Comparison of ENCODE assay signal across 16 cellular contexts in genomic region chr3:126352476-126353454, GRCh38. TPM values are rescaled to one million over a fixed set of nuclear protein-coding genes. Genes with fewer than 3 reads are reported as not detected.
DNase-seq lines count a peak whose midpoint lies in the region; ATAC-seq and TF ChIP-seq lines count a peak whose summit lies in the region.
"Had no signal": no experiment of that assay in that cellular context is flagged by ENCODE, and none has a peak within 500 bp of the region (broad histone marks: within the 10 kb centered on the region; RNA-seq: fewer than 3 reads in every experiment).

No MANE protein-coding gene starts in this region.

- H3K4me3 Mint-ChIP-seq in glutamatergic neuron (ENCODE audit: unreplicated experiment): no peak overlapping the region
- no peak overlapping the region for H3K4me3 Mint-ChIP-seq in activated CD4-positive, alpha-beta memory T cell treated with anti-CD3 and anti-CD28 coated beads, Interleukin-2, amount 10 ng/mL, durations not matched to agents 7 days and 5 days
- H3K4me3 Mint-ChIP-seq: activated CD8-positive, alpha-beta memory T cell treated with anti-CD3 and anti-CD28 coated beads, Interleukin-2, amount 10 ng/mL, durations not matched to agents 7 days and 5 days; activated naive CD8-positive, alpha-beta T cell treated with anti-CD3 and anti-CD28 coated beads, Interleukin-2, amount 50 U/mL, for 24 hours; CD4-positive, alpha-beta memory T cell; stimulated activated naive CD8-positive, alpha-beta T cell treated with anti-CD3 and anti-CD28 coated beads, Interleukin-15, Interleukin-2, amounts not matched to agents 100 ng/mL and 50 ng/mL, for 24 hours had no signal

- H3K27ac Mint-ChIP-seq in glutamatergic neuron (ENCODE audit: unreplicated experiment): no peak overlapping the region
- H3K27ac Mint-ChIP-seq in activated CD4-positive, alpha-beta memory T cell treated with anti-CD3 and anti-CD28 coated beads, Interleukin-2, amount 10 ng/mL, durations not matched to agents 7 days and 5 days: no peak overlapping the region
- H3K27ac Mint-ChIP-seq: activated CD8-positive, alpha-beta memory T cell treated with anti-CD3 and anti-CD28 coated beads, Interleukin-2, amount 10 ng/mL, durations not matched to agents 7 days and 5 days; activated naive CD8-positive, alpha-beta T cell treated with anti-CD3 and anti-CD28 coated beads, Interleukin-2, amount 50 U/mL, for 24 hours; CD4-positive, alpha-beta memory T cell; stimulated activated naive CD8-positive, alpha-beta T cell treated with anti-CD3 and anti-CD28 coated beads, Interleukin-15, Interleukin-2, amounts not matched to agents 100 ng/mL and 50 ng/mL, for 24 hours had no signal

- no peak for TF ChIP-seq CTCF in RWPE2 (IDR thresholded peaks at IDR 0.05; ENCODE audit: poor library complexity, severe bottlenecking)
- TF ChIP-seq CTCF in glutamatergic neuron (IDR thresholded peaks at IDR 0.05; ENCODE audit: partially characterized antibody, unreplicated experiment): no peak

- H3K27ac ChIP-seq in RWPE2 (ENCODE audit: poor library complexity, severe bottlenecking): no peak overlapping the region

- H3K4me3 ChIP-seq in RWPE2 (ENCODE audit: severe bottlenecking): no peak overlapping the region

- peak; percentile 81 for DNase-seq in HCEC 1CT
- peak; percentile 51 for DNase-seq in RWPE2 (ENCODE audit: low spot score)
- peak; percentile 15 for DNase-seq in glutamatergic neuron
- peak; percentile 49 for DNase-seq in renal cortical epithelial cell (ENCODE audit: low read depth)
- no peak for DNase-seq in NOMO-1 (lab: John Stamatoyannopoulos, UW; ENCODE audit: unreplicated experiment in 2 of 2)
- no peak for DNase-seq in activated CD4-positive, alpha-beta memory T cell treated with anti-CD3 and anti-CD28 coated beads, Interleukin-2, amount 10 ng/mL, durations not matched to agents 7 days and 5 days
- no peak for DNase-seq in amygdala (lab: John Stamatoyannopoulos, UW)
- DNase-seq: activated CD8-positive, alpha-beta memory T cell treated with anti-CD3 and anti-CD28 coated beads, Interleukin-2, amount 10 ng/mL, durations not matched to agents 7 days and 5 days; activated naive CD8-positive, alpha-beta T cell treated with anti-CD3 and anti-CD28 coated beads, Interleukin-2, amount 50 U/mL, for 24 hours; CD4-positive, alpha-beta memory T cell; GDM1; NCI-H345 had no signal

- peaks cover 4% of the 10 kb centered on the region for H3K27me3 Mint-ChIP-seq in glutamatergic neuron (ENCODE audit: unreplicated experiment)
- H3K27me3 Mint-ChIP-seq in activated CD4-positive, alpha-beta memory T cell treated with anti-CD3 and anti-CD28 coated beads, Interleukin-2, amount 10 ng/mL, durations not matched to agents 7 days and 5 days: peaks cover 16% of the 10 kb centered on the region

- peaks cover 9% of the 10 kb centered on the region for H3K4me1 Mint-ChIP-seq in glutamatergic neuron (ENCODE audit: low read depth, unreplicated experiment)
- peaks cover 8% of the 10 kb centered on the region for H3K4me1 Mint-ChIP-seq in activated CD4-positive, alpha-beta memory T cell treated with anti-CD3 and anti-CD28 coated beads, Interleukin-2, amount 10 ng/mL, durations not matched to agents 7 days and 5 days

- ATAC-seq in RWPE2 (ENCODE audit: low read depth) (no peak), GM19395 (IDR thresholded peaks at IDR 0.05; ENCODE audit: unreplicated experiment) (no peak)
- ATAC-seq: activated CD8-positive, alpha-beta memory T cell treated with anti-CD3 and anti-CD28 coated beads, Interleukin-2, amount 10 ng/mL, durations not matched to agents 7 days and 5 days; activated naive CD8-positive, alpha-beta T cell treated with anti-CD3 and anti-CD28 coated beads, Interleukin-2, amount 50 U/mL, for 24 hours; Panc1 had no signal

- CTCF ChIA-PET in activated CD4-positive, alpha-beta memory T cell treated with anti-CD3 and anti-CD28 coated beads, Interleukin-2, amount 10 ng/mL, durations not matched to agents 7 days and 5 days (lab: Charles Lee): no interaction called here

- H3K36me3 Mint-ChIP-seq in glutamatergic neuron (ENCODE audit: unreplicated experiment): no peaks in the 10 kb centered on the region
- H3K36me3 Mint-ChIP-seq in activated CD4-positive, alpha-beta memory T cell treated with anti-CD3 and anti-CD28 coated beads, Interleukin-2, amount 10 ng/mL, durations not matched to agents 7 days and 5 days (ENCODE audit: low read depth): no peaks in the 10 kb centered on the region
- H3K36me3 Mint-ChIP-seq: activated CD8-positive, alpha-beta memory T cell treated with anti-CD3 and anti-CD28 coated beads, Interleukin-2, amount 10 ng/mL, durations not matched to agents 7 days and 5 days; CD4-positive, alpha-beta memory T cell had no signal

- peaks cover 21% of the 10 kb centered on the region for H3K27me3 ChIP-seq in RWPE2 (ENCODE audit: insufficient read depth, poor library complexity, severe bottlenecking)

- no peaks in the 10 kb centered on the region for H3K36me3 ChIP-seq in RWPE2 (ENCODE audit: low read depth)

- no peaks in the 10 kb centered on the region for H3K4me1 ChIP-seq in RWPE2 (ENCODE audit: insufficient read depth, poor library complexity, severe bottlenecking)

- H3K9me3 Mint-ChIP-seq in glutamatergic neuron (ENCODE audit: unreplicated experiment): peaks cover 1% of the 10 kb centered on the region
- no peaks in the 10 kb centered on the region for H3K9me3 Mint-ChIP-seq in activated CD4-positive, alpha-beta memory T cell treated with anti-CD3 and anti-CD28 coated beads, Interleukin-2, amount 10 ng/mL, durations not matched to agents 7 days and 5 days
- H3K9me3 Mint-ChIP-seq: activated naive CD8-positive, alpha-beta T cell treated with anti-CD3 and anti-CD28 coated beads, Interleukin-2, amount 50 U/mL, for 24 hours; CD4-positive, alpha-beta memory T cell; stimulated activated naive CD8-positive, alpha-beta T cell treated with anti-CD3 and anti-CD28 coated beads, Interleukin-15, Interleukin-2, amounts not matched to agents 100 ng/mL and 50 ng/mL, for 24 hours had no signal

- no peaks in the 10 kb centered on the region for H3K9me3 ChIP-seq in RWPE2 (ENCODE audit: severe bottlenecking)

- POLR2A ChIA-PET in activated CD4-positive, alpha-beta memory T cell treated with anti-CD3 and anti-CD28 coated beads, Interleukin-2, amount 10 ng/mL, durations not matched to agents 7 days and 5 days (lab: Charles Lee): no interaction called here

RNA-seq across cellular contexts. Expression of gene KLF15, which starts 4.4 kb away (rescaled TPM):
- total RNA-seq in glutamatergic neuron (ENCODE audit: unreplicated experiment) (0.74 TPM), renal cortical epithelial cell (under 0.01 and 0.50 TPM in 2 replicates)
- not detected for total RNA-seq in activated CD4-positive, alpha-beta memory T cell treated with anti-CD3 and anti-CD28 coated beads, Interleukin-2, amount 10 ng/mL, durations not matched to agents 7 days and 5 days
- total RNA-seq: activated CD8-positive, alpha-beta memory T cell treated with anti-CD3 and anti-CD28 coated beads, Interleukin-2, amount 10 ng/mL, durations not matched to agents 7 days and 5 days had no signal

RNA-seq across cellular contexts. Expression of gene CFAP100, which starts 41.9 kb away (rescaled TPM):
- total RNA-seq in glutamatergic neuron (ENCODE audit: unreplicated experiment): not detected
- not detected in 2 replicates for total RNA-seq in renal cortical epithelial cell
- total RNA-seq in activated CD4-positive, alpha-beta memory T cell treated with anti-CD3 and anti-CD28 coated beads, Interleukin-2, amount 10 ng/mL, durations not matched to agents 7 days and 5 days: not detected
- total RNA-seq: activated CD8-positive, alpha-beta memory T cell treated with anti-CD3 and anti-CD28 coated beads, Interleukin-2, amount 10 ng/mL, durations not matched to agents 7 days and 5 days; CD4-positive, alpha-beta memory T cell; lung microvascular endothelial cell had no signal

Comparison
In these comparisons a context has a peak if more than half of its experiments do, and no peak if none do; other contexts are left out.
1. DNase-seq: peak in HCEC 1CT (single experiment), RWPE2 (single experiment), glutamatergic neuron (single experiment) and renal cortical epithelial cell (single experiment); none in NOMO-1 (0 of 2), activated CD4-positive, alpha-beta memory T cell treated with anti-CD3 and anti-CD28 coated beads, Interleukin-2, amount 10 ng/mL, durations not matched to agents 7 days and 5 days (single experiment) and amygdala (0 of 56).